In genomic region chr6:2734517-2735076, GRCh38 we compare ENCODE assay signal across 2 cellular contexts.
TF ChIP-seq lines count a peak whose summit lies in the region.

No MANE protein-coding gene starts in this region.

TF ChIP-seq in SK-N-SH, 30 proteins besides CTCF, POLR2A, EP300 and RAD21 (continued from another document):
- peak; percentile 13; the same call in 1 of the 2 replicates for TF ChIP-seq FOSL2 (IDR thresholded peaks at IDR 0.05; ENCODE audit: borderline replicate concordance, low read depth)
TF ChIP-seq in SK-N-SH: peak in this region for 1.

TF ChIP-seq in SK-N-SH treated with all-trans-retinoic acid at 6 μM for 48 hours, 23 proteins besides CTCF, POLR2A, EP300 and RAD21:
- TF ChIP-seq, protein P1, sequence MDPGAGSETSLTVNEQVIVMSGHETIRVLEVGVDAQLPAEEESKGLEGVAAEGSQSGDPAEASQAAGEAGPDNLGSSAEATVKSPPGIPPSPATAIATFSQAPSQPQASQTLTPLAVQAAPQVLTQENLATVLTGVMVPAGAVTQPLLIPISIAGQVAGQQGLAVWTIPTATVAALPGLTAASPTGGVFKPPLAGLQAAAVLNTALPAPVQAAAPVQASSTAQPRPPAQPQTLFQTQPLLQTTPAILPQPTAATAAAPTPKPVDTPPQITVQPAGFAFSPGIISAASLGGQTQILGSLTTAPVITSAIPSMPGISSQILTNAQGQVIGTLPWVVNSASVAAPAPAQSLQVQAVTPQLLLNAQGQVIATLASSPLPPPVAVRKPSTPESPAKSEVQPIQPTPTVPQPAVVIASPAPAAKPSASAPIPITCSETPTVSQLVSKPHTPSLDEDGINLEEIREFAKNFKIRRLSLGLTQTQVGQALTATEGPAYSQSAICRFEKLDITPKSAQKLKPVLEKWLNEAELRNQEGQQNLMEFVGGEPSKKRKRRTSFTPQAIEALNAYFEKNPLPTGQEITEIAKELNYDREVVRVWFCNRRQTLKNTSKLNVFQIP (CRISPR knock-in tag; IDR thresholded peaks at IDR 0.05; ENCODE audit: borderline replicate concordance, low read depth): no peak
- no peak for TF ChIP-seq OSR1 (CRISPR knock-in tag; IDR thresholded peaks at IDR 0.05)
- TF ChIP-seq SNAI2 (CRISPR knock-in tag; IDR thresholded peaks at IDR 0.05): no peak
- no peak for TF ChIP-seq ZNF70 (CRISPR knock-in tag; IDR thresholded peaks at IDR 0.05)
- TF ChIP-seq ZFP30 (CRISPR knock-in tag; IDR thresholded peaks at IDR 0.05): no peak
- no peak for TF ChIP-seq ARNTL (CRISPR knock-in tag; IDR thresholded peaks at IDR 0.05; ENCODE audit: borderline replicate concordance, low read depth)
- TF ChIP-seq, protein P2, sequence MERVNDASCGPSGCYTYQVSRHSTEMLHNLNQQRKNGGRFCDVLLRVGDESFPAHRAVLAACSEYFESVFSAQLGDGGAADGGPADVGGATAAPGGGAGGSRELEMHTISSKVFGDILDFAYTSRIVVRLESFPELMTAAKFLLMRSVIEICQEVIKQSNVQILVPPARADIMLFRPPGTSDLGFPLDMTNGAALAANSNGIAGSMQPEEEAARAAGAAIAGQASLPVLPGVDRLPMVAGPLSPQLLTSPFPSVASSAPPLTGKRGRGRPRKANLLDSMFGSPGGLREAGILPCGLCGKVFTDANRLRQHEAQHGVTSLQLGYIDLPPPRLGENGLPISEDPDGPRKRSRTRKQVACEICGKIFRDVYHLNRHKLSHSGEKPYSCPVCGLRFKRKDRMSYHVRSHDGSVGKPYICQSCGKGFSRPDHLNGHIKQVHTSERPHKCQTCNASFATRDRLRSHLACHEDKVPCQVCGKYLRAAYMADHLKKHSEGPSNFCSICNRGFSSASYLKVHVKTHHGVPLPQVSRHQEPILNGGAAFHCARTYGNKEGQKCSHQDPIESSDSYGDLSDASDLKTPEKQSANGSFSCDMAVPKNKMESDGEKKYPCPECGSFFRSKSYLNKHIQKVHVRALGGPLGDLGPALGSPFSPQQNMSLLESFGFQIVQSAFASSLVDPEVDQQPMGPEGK (CRISPR knock-in tag; IDR thresholded peaks at IDR 0.05; ENCODE audit: borderline replicate concordance): no peak
- TF ChIP-seq TSHZ2 (CRISPR knock-in tag; IDR thresholded peaks at IDR 0.05): no peak
- no peak for TF ChIP-seq PPARA (CRISPR knock-in tag; IDR thresholded peaks at IDR 0.05; ENCODE audit: borderline replicate concordance)
- no peak for TF ChIP-seq CSRNP3 (CRISPR knock-in tag; IDR thresholded peaks at IDR 0.05)
- TF ChIP-seq ZFP3 (CRISPR knock-in tag; IDR thresholded peaks at IDR 0.05): no peak
- no peak for TF ChIP-seq ISL1 (CRISPR knock-in tag; IDR thresholded peaks at IDR 0.05)
- no peak for TF ChIP-seq CSDC2 (CRISPR knock-in tag; IDR thresholded peaks at IDR 0.05)
- no peak for TF ChIP-seq RARB (CRISPR knock-in tag; IDR thresholded peaks at IDR 0.05)
- TF ChIP-seq ZNF8 (CRISPR knock-in tag; IDR thresholded peaks at IDR 0.05): no peak
- no peak for TF ChIP-seq BACH2 (CRISPR knock-in tag; IDR thresholded peaks at IDR 0.05; ENCODE audit: borderline replicate concordance)
- TF ChIP-seq GLIS3 (CRISPR knock-in tag; IDR thresholded peaks at IDR 0.05): no peak
- TF ChIP-seq ESRRG (CRISPR knock-in tag; IDR thresholded peaks at IDR 0.05): no peak
- TF ChIP-seq ZC3H10 (CRISPR knock-in tag; IDR thresholded peaks at IDR 0.05): no peak
